In genomic region chr17:21377821-21378396, GRCh38 we compare ENCODE assay signal across 11 cellular contexts. TPM values are rescaled to one million over a fixed set of nuclear protein-coding genes. Genes with fewer than 3 reads are reported as not detected.
A peak's percentile ranks its signal among the peaks of the same experiment; 100 is the strongest.
DNase-seq lines count a peak whose midpoint lies in the region; ATAC-seq and TF ChIP-seq lines count a peak whose summit lies in the region.
"Had no signal": no experiment of that assay in that cellular context is flagged by ENCODE, and none has a peak within 500 bp of the region (broad histone marks: within the 10 kb centered on the region; RNA-seq: fewer than 3 reads in every experiment).

No MANE protein-coding gene starts in this region.

- H3K9me3 Mint-ChIP-seq in neural crest cell = no peaks in the 10 kb centered on the region

- 23% methylated on average over 39 of the region's 39 CpGs for WGBS in urinary bladder

- peak in 1 of 2 donors; percentile 63 for DNase-seq in cardiac muscle cell (ENCODE audit: low read depth in 1 of 2, low spot score in 1 of 2)
- DNase-seq in left ventricle myocardium superior = no peak
- DNase-seq in epithelial cell of proximal tubule (ENCODE audit: low read depth) = no peak
- no peak for DNase-seq in neural crest cell (ENCODE audit: low read depth, low spot score)
- DNase-seq in T1000 (lab: John Stamatoyannopoulos, UW) = no peak
- no peak for DNase-seq in H4 (ENCODE audit: low spot score)
- DNase-seq: KG1, left colon, NCI-H446 had no signal

- H3K27ac Mint-ChIP-seq in neural crest cell (ENCODE audit: unreplicated experiment) = no peak overlapping the region

- H3K9me3 ChIP-seq in cardiac muscle cell (ENCODE audit: low read depth) = no peaks in the 10 kb centered on the region

- H3K27me3 Mint-ChIP-seq in neural crest cell (ENCODE audit: low read depth) = peaks cover 43% of the 10 kb centered on the region

- ATAC-seq in left ventricle myocardium superior (no peak), GM18868 (IDR thresholded peaks at IDR 0.05; ENCODE audit: unreplicated experiment) (no peak)
- ATAC-seq: left colon had no signal

- no peak overlapping the region for H3K27ac ChIP-seq in cardiac muscle cell
- H3K27ac ChIP-seq in urinary bladder (ENCODE audit: low read depth) = no peak overlapping the region

- H3K4me1 ChIP-seq in cardiac muscle cell (ENCODE audit: low read depth) (peaks cover 12% of the 10 kb centered on the region), urinary bladder (ENCODE audit: insufficient read depth) (no peaks in the 10 kb centered on the region)

- peak overlapping the region; percentile 82 for H3K4me3 Mint-ChIP-seq in neural crest cell

- no peaks in the 10 kb centered on the region for H3K36me3 Mint-ChIP-seq in neural crest cell (ENCODE audit: low read depth)

- intact Hi-C loops in left ventricle myocardium superior (cut with micrococcal nuclease) = no loop called here

- no peaks in the 10 kb centered on the region for H3K36me3 ChIP-seq in cardiac muscle cell
- H3K36me3 ChIP-seq in urinary bladder (ENCODE audit: insufficient read depth) = no peaks in the 10 kb centered on the region

- no peaks in the 10 kb centered on the region for H3K27me3 ChIP-seq in cardiac muscle cell

- peaks cover 22% of the 10 kb centered on the region for H3K4me1 Mint-ChIP-seq in neural crest cell

- H3K4me3 ChIP-seq in cardiac muscle cell (peak overlapping the region; percentile 69), epithelial cell of proximal tubule (ENCODE audit: low read depth, low read length) (peak overlapping the region; percentile 66), urinary bladder (ENCODE audit: low read depth, low read length) (peak overlapping the region; percentile 34)

- peak; percentile 22 for TF ChIP-seq CTCF in cardiac muscle cell (IDR thresholded peaks at IDR 0.05; ENCODE audit: low read depth, low read length)
- no peak for TF ChIP-seq CTCF in epithelial cell of proximal tubule (conservative IDR thresholded peaks at IDR 0.05; ENCODE audit: low read depth, low read length)
- TF ChIP-seq CTCF in neural crest cell (conservative IDR thresholded peaks at IDR 0.05) = peak; percentile 41

RNA-seq across cellular contexts. Expression of gene KCNJ12, which starts 1.8 kb away (rescaled TPM):
- total RNA-seq in cardiac muscle cell = 13.4 and 14.0 TPM in 2 replicates
- 5.9 and 11.6 TPM in 2 replicates for polyA plus RNA-seq in cardiac muscle cell
- 11.4 TPM for total RNA-seq in left ventricle myocardium superior
- 0.06 and 0.14 TPM in 2 replicates for total RNA-seq in epithelial cell of proximal tubule
- 6.1 and 6.6 TPM in 2 replicates for total RNA-seq in neural crest cell
- total RNA-seq in urinary bladder = 4.1 TPM
- 1.5 TPM for polyA plus RNA-seq in urinary bladder
- total RNA-seq in H4 (2014; rRNA removed; shearing (Covaris generic)) = 0.14 and 0.27 TPM in 2 replicates
